Comparison of ENCODE assay signal across 10 cellular contexts in genomic region chr11:94134651-94135512, GRCh38. TPM values are rescaled to one million over a fixed set of nuclear protein-coding genes. Genes with fewer than 3 reads are reported as not detected.
DNase-seq lines count a peak whose midpoint lies in the region; ATAC-seq and TF ChIP-seq lines count a peak whose summit lies in the region.
"Had no signal": no experiment of that assay in that cellular context is flagged by ENCODE, and none has a peak within 500 bp of the region (broad histone marks: within the 10 kb centered on the region; RNA-seq: fewer than 3 reads in every experiment).

No MANE protein-coding gene starts in this region.

- no peaks in the 10 kb centered on the region for H3K27me3 ChIP-seq in CD8-positive, alpha-beta memory T cell (ENCODE audit: insufficient read depth, low read length, poor library complexity, severe bottlenecking)

- no peaks in the 10 kb centered on the region for H3K27me3 Mint-ChIP-seq in nephron progenitor cell (ENCODE audit: low read depth, poor library complexity)
- no peaks in the 10 kb centered on the region for H3K27me3 Mint-ChIP-seq in CD8-positive, alpha-beta memory T cell
- H3K27me3 Mint-ChIP-seq: IgD-negative memory B cell had no signal

- no peak overlapping the region for H3K4me3 ChIP-seq in epithelial cell of esophagus (ENCODE audit: low read length)
- no peak overlapping the region for H3K4me3 ChIP-seq in CD8-positive, alpha-beta memory T cell (ENCODE audit: low read length)

- H3K4me1 ChIP-seq in CD8-positive, alpha-beta memory T cell (ENCODE audit: insufficient read depth, low read length): peaks cover 36% of the 10 kb centered on the region

- peaks cover 24% of the 10 kb centered on the region for H3K4me1 Mint-ChIP-seq in nephron progenitor cell
- H3K4me1 Mint-ChIP-seq in CD8-positive, alpha-beta memory T cell: peaks cover 36 to 57% (median 45%) of the 10 kb centered on the region in 3 donors

- H3K9me3 Mint-ChIP-seq in nephron progenitor cell: peaks cover 4% of the 10 kb centered on the region
- peaks cover 0 to 2% (median 0%) of the 10 kb centered on the region in 5 donors for H3K9me3 Mint-ChIP-seq in CD8-positive, alpha-beta memory T cell
- H3K9me3 Mint-ChIP-seq: IgD-negative memory B cell had no signal

- ATAC-seq in HG03045 (IDR thresholded peaks at IDR 0.05; ENCODE audit: unreplicated experiment): no peak

- no peaks in the 10 kb centered on the region for H3K36me3 ChIP-seq in CD8-positive, alpha-beta memory T cell (ENCODE audit: insufficient read depth, low read length)

- H3K27ac ChIP-seq in RWPE1: peak overlapping the region; percentile 88
- H3K27ac ChIP-seq in CD8-positive, alpha-beta memory T cell (ENCODE audit: low read depth, low read length): no peak overlapping the region

- POLR2A ChIA-PET in RWPE1 (lab: Yijun Ruan, JAX; ENCODE audit: low non-redundant PET): no interaction called here
- POLR2A ChIA-PET in CD8-positive, alpha-beta memory T cell (lab: Charles Lee): no interaction called here

- no peak overlapping the region for H3K4me3 Mint-ChIP-seq in nephron progenitor cell
- no peak overlapping the region for H3K4me3 Mint-ChIP-seq in CD8-positive, alpha-beta memory T cell
- H3K4me3 Mint-ChIP-seq: natural killer cell had no signal

- CTCF ChIA-PET in RWPE1 (lab: Yijun Ruan, JAX): interaction anchor here (0.6 to 0.7 kb wide), 3 partner anchors 13 to 255 kb away, joined by 3 to 4 read pairs (median 3); no protein-coding TSS in a partner anchor
- CTCF ChIA-PET in CD8-positive, alpha-beta memory T cell (lab: Charles Lee): no interaction called here

- H3K9me3 ChIP-seq in CD8-positive, alpha-beta memory T cell (ENCODE audit: low read length): no peaks in the 10 kb centered on the region

- DNase-seq in EH (ENCODE audit: low read depth) (peak; percentile 95), H4 (ENCODE audit: low spot score) (peak; percentile 50), RWPE1 (ENCODE audit: low spot score) (peak; percentile 63), epithelial cell of esophagus (ENCODE audit: low read depth) (peak; percentile 92), nephron progenitor cell (no peak), GF-D8 (lab: John Stamatoyannopoulos, UW) (no peak)
- no peak for DNase-seq in CD8-positive, alpha-beta memory T cell
- DNase-seq: natural killer cell had no signal

- peak overlapping the region; percentile 68 for H3K27ac Mint-ChIP-seq in nephron progenitor cell
- peak overlapping the region in 4 of 8 donors; percentile 39 to 80 (median 45) for H3K27ac Mint-ChIP-seq in CD8-positive, alpha-beta memory T cell
- H3K27ac Mint-ChIP-seq: IgD-negative memory B cell had no signal

- peaks cover 26% of the 10 kb centered on the region for H3K36me3 Mint-ChIP-seq in nephron progenitor cell (ENCODE audit: low read depth)
- H3K36me3 Mint-ChIP-seq in CD8-positive, alpha-beta memory T cell: peaks cover 1 to 3% (median 2%) of the 10 kb centered on the region in 3 donors
- H3K36me3 Mint-ChIP-seq: natural killer cell had no signal

- TF ChIP-seq CTCF in RWPE1 (conservative IDR thresholded peaks at IDR 0.05; ENCODE audit: low read depth) (no peak), epithelial cell of esophagus (IDR thresholded peaks at IDR 0.05; ENCODE audit: insufficient read depth, low read depth, low read length, missing control alignments) (no peak), nephron progenitor cell (IDR thresholded peaks at IDR 0.05) (no peak)

RNA-seq across cellular contexts. Expression of gene PANX1, which starts 6.2 kb away (rescaled TPM):
- 40.9 and 41.5 TPM in 2 replicates for total RNA-seq in H4 (2014; rRNA removed; shearing (Covaris generic))
- total RNA-seq in CD8-positive, alpha-beta memory T cell: 10 to 100 TPM; 20.0 to 20.3 TPM
- 12.6 TPM for polyA plus RNA-seq in CD8-positive, alpha-beta memory T cell

Comparison
In these comparisons a context has a peak if more than half of its experiments do, and no peak if none do; other contexts are left out.
1. DNase-seq: peak in EH (single experiment), H4 (single experiment), RWPE1 (single experiment) and epithelial cell of esophagus (single experiment); none in nephron progenitor cell (single experiment), GF-D8 (single experiment) and CD8-positive, alpha-beta memory T cell (0 of 5).